In the genomic region with DNA sequence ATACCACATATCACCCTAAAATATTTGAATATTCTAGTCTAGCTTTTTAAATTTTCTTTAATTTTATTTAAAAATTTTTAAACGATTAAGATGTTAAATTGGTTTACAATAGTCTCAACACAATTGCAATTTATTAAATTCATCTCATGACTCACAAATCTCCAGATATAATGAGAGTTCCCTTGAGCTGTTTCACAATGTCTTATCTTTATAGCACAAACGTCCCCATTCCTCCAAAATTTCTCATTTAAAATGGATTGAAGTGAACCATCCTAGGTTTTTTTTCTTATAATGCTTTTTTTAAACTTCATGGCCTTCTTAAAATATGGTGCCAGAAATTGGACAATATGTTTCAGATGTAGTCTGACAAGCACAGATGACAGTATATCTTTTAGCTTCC, we compare ENCODE assay signal across 24 cellular contexts.
"Had no signal": no experiment of that assay in that cellular context is flagged by ENCODE, and none has a peak within 500 bp of the region (broad histone marks: within the 10 kb centered on the region; RNA-seq: fewer than 3 reads in every experiment).

No MANE protein-coding gene starts in this region.

- H3K4me3 ChIP-seq: left lung, lower lobe of right lung, neural progenitor cell, psoas muscle, skin epidermis, spleen, suprapubic skin, thoracic aorta, tibial artery, upper lobe of right lung had no signal

- H3K4me1 ChIP-seq: left lung, lower lobe of right lung, neural progenitor cell, parathyroid adenoma, psoas muscle, spleen, suprapubic skin, upper lobe of right lung had no signal

- H3K9ac ChIP-seq: neural progenitor cell, parathyroid adenoma had no signal

- H3K27ac ChIP-seq: left lung, lower lobe of right lung, neural progenitor cell, neutrophil, parathyroid adenoma, psoas muscle, skin epidermis, spleen, suprapubic skin, thoracic aorta, tibial artery, upper lobe of right lung had no signal

- H3K36me3 ChIP-seq: left lung, lower lobe of right lung, neural progenitor cell, neutrophil, spleen, suprapubic skin, thoracic aorta, tibial artery, upper lobe of right lung had no signal

- DNase-seq: hippocampal formation; left colon; left lung; lower lobe of right lung; mammary epithelial cell; mesenchymal stem cell; naive B cell; natural killer cell; nephron progenitor cell; occipital lobe; psoas muscle; spleen; stimulated activated CD4-positive, alpha-beta T cell treated with anti-CD3 and anti-CD28 coated beads, Interleukin-4, amount 100 ng/mL, for 24 hours; stimulated activated naive CD4-positive, alpha-beta T cell; tibial artery; upper lobe of right lung had no signal

- FAIRE-seq: keratinocyte, urothelium cell line had no signal

- H3K9me3 ChIP-seq: left lung, lower lobe of right lung, neutrophil, psoas muscle, spleen, suprapubic skin, thoracic aorta, tibial artery, upper lobe of right lung had no signal
